25 cellular contexts compared by ENCODE assay signal in genomic region chr7:9718071-9718470, GRCh38.
DNase-seq lines count a peak whose midpoint lies in the region; ATAC-seq and TF ChIP-seq lines count a peak whose summit lies in the region.
"Had no signal": no experiment of that assay in that cellular context is flagged by ENCODE, and none has a peak within 500 bp of the region (broad histone marks: within the 10 kb centered on the region; RNA-seq: fewer than 3 reads in every experiment).

No MANE protein-coding gene starts in this region.

- peaks cover 7% of the 10 kb centered on the region for H3K4me1 ChIP-seq in PC-3 (ENCODE audit: insufficient read depth, low read length)
- H3K4me1 ChIP-seq: BLaER1 treated with 17β-estradiol and CSF1 and Interleukin-3, amounts not matched to agents 10 nM and 100 nM; breast epithelium; colonic mucosa; lower lobe of right lung; Peyer's patch had no signal

- no peaks in the 10 kb centered on the region for H3K9me2 ChIP-seq in PC-3 (replicated peaks; ENCODE audit: low read length)

- CTCF ChIA-PET in PC-3 (lab: Charles Lee): interaction anchor here (0.6 kb wide), 1 partner anchor 1119 kb away, joined by 3 read pairs; no protein-coding TSS in a partner anchor

- DNase-seq in NCI-H2227 (lab: John Stamatoyannopoulos, UW; ENCODE audit: unreplicated experiment) (peak; percentile 8), NCI-H2227 treated with DMSO at 0.1 percent for 48 hours (lab: John Stamatoyannopoulos, UW) (no peak), PC-3 (peak; percentile 11), medulla oblongata (ENCODE audit: extremely low spot score) (peak; percentile 39), superior temporal gyrus (ENCODE audit: extremely low spot score) (peak; percentile 36), occipital lobe (lab: John Stamatoyannopoulos, UW) (no peak)
- DNase-seq in stimulated activated CD4-positive, alpha-beta T cell treated with anti-CD3 and anti-CD28 coated beads, Interleukin-2, amount 100 ng/mL, for 24 hours: no peak
- DNase-seq: activated CD4-positive, alpha-beta T cell treated with anti-CD3 and anti-CD28 coated beads, Interleukin-2, amount 50 U/mL, for 4 hours; activated CD8-positive, alpha-beta memory T cell treated with anti-CD3 and anti-CD28 coated beads, Interleukin-2, amount 50 U/mL, for 48 hours; activated effector memory CD4-positive, alpha-beta T cell treated with Interleukin-2 at 50 U/mL for 16 hours; activated naive CD8-positive, alpha-beta T cell treated with anti-CD3 and anti-CD28 coated beads, Interleukin-2, amount 50 U/mL, for 24 hours; Calu3; colonic mucosa; effector memory CD8-positive, alpha-beta T cell; EL; lower lobe of right lung; NCI-H1417 treated with DMSO at 0.1 percent for 48 hours; NK-92 treated with Interleukin-12 subunit alpha and Interleukin-12 subunit beta, amount 100 ng/mL, for 24 hours; Peyer's patch; right cardiac atrium; stimulated activated naive CD8-positive, alpha-beta T cell treated with anti-CD3 and anti-CD28 coated beads, Interleukin-15, amount 100 ng/mL, for 72 hours; trophoblast cell had no signal

- no TSS peak for BruUV-seq in PC-3 (replicated peaks; lab: Mats Ljungman, UMichigan)

- H2AFZ ChIP-seq in PC-3 (ENCODE audit: low read length): no peak overlapping the region

- H3K4me3 ChIP-seq in PC-3 (ENCODE audit: low read length): no peak overlapping the region
- H3K4me3 ChIP-seq: BLaER1 treated with 17β-estradiol and CSF1 and Interleukin-3, amounts not matched to agents 10 nM and 100 nM; breast epithelium; colonic mucosa; lower lobe of right lung; Peyer's patch had no signal

- TF ChIP-seq CTCF in PC-3 (conservative IDR thresholded peaks at IDR 0.05; ENCODE audit: low read depth, low read length): no peak

- H3K27ac ChIP-seq in PC-3 (ENCODE audit: low read length): no peak overlapping the region
- H3K27ac ChIP-seq: BLaER1 treated with 17β-estradiol and CSF1 and Interleukin-3, amounts not matched to agents 10 nM and 100 nM; breast epithelium; colonic mucosa; lower lobe of right lung; Peyer's patch had no signal

- H3K4me2 ChIP-seq in PC-3 (ENCODE audit: low read length): no peak overlapping the region
- H3K4me2 ChIP-seq: BLaER1 treated with 17β-estradiol and CSF1 and Interleukin-3, amounts not matched to agents 10 nM and 100 nM had no signal

- intact Hi-C loops in PC-3 (cut with micrococcal nuclease): loop anchor here (2.0 to 10.0 kb wide), 2 partner anchors 111 to 407 kb away; no protein-coding TSS in a partner anchor

- peak; percentile 68 for ATAC-seq in PC-3
- ATAC-seq in HG03159 (IDR thresholded peaks at IDR 0.05; ENCODE audit: unreplicated experiment): no peak
- ATAC-seq: activated naive CD8-positive, alpha-beta T cell treated with anti-CD3 and anti-CD28 coated beads, Interleukin-2, amount 50 U/mL, for 24 hours; effector memory CD8-positive, alpha-beta T cell; lower lobe of right lung; right cardiac atrium; stimulated activated naive CD8-positive, alpha-beta T cell treated with anti-CD3 and anti-CD28 coated beads, Interleukin-15, amount 100 ng/mL, for 72 hours had no signal

- no peaks in the 10 kb centered on the region for H4K20me1 ChIP-seq in PC-3 (ENCODE audit: low read length)
- H4K20me1 ChIP-seq: BLaER1 treated with 17β-estradiol and CSF1 and Interleukin-3, amounts not matched to agents 10 nM and 100 nM had no signal

- no peaks in the 10 kb centered on the region for H3K27me3 ChIP-seq in PC-3 (ENCODE audit: low read length)
- H3K27me3 ChIP-seq: BLaER1 treated with 17β-estradiol and CSF1 and Interleukin-3, amounts not matched to agents 10 nM and 100 nM; breast epithelium; colonic mucosa; Peyer's patch had no signal

- no peaks in the 10 kb centered on the region for H3K36me3 ChIP-seq in PC-3 (ENCODE audit: low read depth, low read length)
- H3K36me3 ChIP-seq: BLaER1 treated with 17β-estradiol and CSF1 and Interleukin-3, amounts not matched to agents 10 nM and 100 nM; breast epithelium; colonic mucosa; lower lobe of right lung; Peyer's patch had no signal

- H3K79me2 ChIP-seq in PC-3 (ENCODE audit: low read length): no peaks in the 10 kb centered on the region

- POLR2A ChIA-PET in PC-3 (lab: Charles Lee; ENCODE audit: unreplicated experiment): no interaction called here

- no peaks in the 10 kb centered on the region; the same call in 1 of the 2 replicates for H3K9me3 ChIP-seq in PC-3 (ENCODE audit: low read length)
- H3K9me3 ChIP-seq: BLaER1 treated with 17β-estradiol and CSF1 and Interleukin-3, amounts not matched to agents 10 nM and 100 nM; breast epithelium; colonic mucosa; lower lobe of right lung had no signal

- H3K9ac ChIP-seq in PC-3 (ENCODE audit: low read length): no peak overlapping the region
- H3K9ac ChIP-seq: BLaER1 treated with 17β-estradiol and CSF1 and Interleukin-3, amounts not matched to agents 10 nM and 100 nM had no signal

- H3F3A ChIP-seq in PC-3 (ENCODE audit: low read length, unreplicated experiment): no peaks in the 10 kb centered on the region

Comparison
In these comparisons a context has a peak if more than half of its experiments do, and no peak if none do; other contexts are left out.
1. DNase-seq: peak in NCI-H2227 (single experiment), PC-3 (single experiment), medulla oblongata (single experiment) and superior temporal gyrus (single experiment); none in NCI-H2227 treated with DMSO at 0.1 percent for 48 hours (single experiment), stimulated activated CD4-positive, alpha-beta T cell treated with anti-CD3 and anti-CD28 coated beads, Interleukin-2, amount 100 ng/mL, for 24 hours (0 of 2) and occipital lobe (single experiment).